Comparison of ENCODE assay signal across 17 cellular contexts in the genomic region with DNA sequence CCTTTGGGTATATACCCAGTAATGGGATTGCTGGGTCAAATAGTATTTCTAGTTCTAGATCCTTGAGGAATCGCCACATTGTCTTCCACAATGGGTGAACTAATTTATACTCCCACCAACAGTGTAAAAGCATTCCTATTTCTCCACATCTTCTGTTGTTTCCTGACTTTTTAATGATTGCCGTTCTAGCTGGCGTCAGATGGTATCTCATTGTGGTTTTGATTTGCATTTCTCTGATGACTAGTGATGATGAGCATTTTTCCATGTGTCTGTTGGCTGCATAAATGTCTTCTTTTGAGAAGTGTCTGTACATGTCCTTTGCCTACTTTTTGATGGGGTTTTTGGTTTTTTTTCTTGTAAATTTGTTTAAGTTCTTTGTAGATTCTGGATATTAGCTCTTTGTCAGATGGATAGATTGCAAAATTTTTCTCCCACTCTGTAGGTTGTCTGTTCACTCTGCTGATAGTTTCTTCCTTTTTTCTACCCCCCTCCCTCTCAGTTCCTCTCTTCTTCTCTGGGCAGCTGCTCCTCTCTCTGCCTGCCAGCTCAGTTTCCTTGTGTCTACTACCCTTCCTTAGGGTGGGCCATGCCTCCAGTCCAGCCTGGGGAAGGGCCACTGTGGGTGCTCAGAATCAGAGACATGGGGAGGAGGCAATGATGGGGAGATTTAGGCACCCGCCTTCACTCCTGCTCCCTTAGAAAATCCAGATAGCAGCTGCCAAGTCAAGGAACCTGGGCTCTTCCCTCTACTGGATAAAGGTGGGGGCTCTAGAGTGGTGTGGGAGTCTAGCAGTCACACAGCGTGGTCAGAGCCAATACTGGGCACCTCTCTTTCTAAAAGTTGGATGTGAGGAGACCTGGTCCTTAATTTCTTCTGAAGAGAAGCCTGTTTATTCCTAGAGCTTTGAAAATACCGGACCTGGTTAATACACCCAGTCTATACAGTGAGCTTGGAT. TPM values are rescaled to one million over a fixed set of nuclear protein-coding genes. Genes with fewer than 3 reads are reported as not detected.
DNase-seq lines count a peak whose midpoint lies in the region; ATAC-seq and TF ChIP-seq lines count a peak whose summit lies in the region.
"Not testable (repeated sequence)": the region's sequence is repeated elsewhere in the genome, so short reads cannot be mapped to it uniquely, and the experiment has no call there.
"Had no signal": no experiment of that assay in that cellular context is flagged by ENCODE, and none has a peak within 500 bp of the region (broad histone marks: within the 10 kb centered on the region; RNA-seq: fewer than 3 reads in every experiment).

No MANE protein-coding gene starts in this region.

- H3K27me3 Mint-ChIP-seq in activated CD4-positive, alpha-beta memory T cell treated with anti-CD3 and anti-CD28 coated beads for 36 hours, result peaks cover 46% of the 10 kb centered on the region

- peak overlapping the region; percentile 1 for H2AFZ ChIP-seq in osteoblast (ENCODE audit: low read length)

- H3K4me2 ChIP-seq in osteoblast (ENCODE audit: insufficient read depth, low read length), result peak overlapping the region; percentile 1

- intact Hi-C loops in activated CD4-positive, alpha-beta memory T cell treated with anti-CD3 and anti-CD28 coated beads for 36 hours (cut with micrococcal nuclease), result loop anchor here (2.0 to 5.0 kb wide), 2 partner anchors 70 to 77 kb away; no protein-coding TSS in a partner anchor
- intact Hi-C loops in upper lobe of right lung (cut with DNase I), result loop anchor here (10.0 kb wide), 1 partner anchor 100 kb away; no protein-coding TSS in a partner anchor

- not testable (repeated sequence) for H3K36me3 Mint-ChIP-seq in activated CD4-positive, alpha-beta memory T cell treated with anti-CD3 and anti-CD28 coated beads for 36 hours

- POLR2A ChIA-PET in activated CD4-positive, alpha-beta memory T cell treated with anti-CD3 and anti-CD28 coated beads for 36 hours (lab: Charles Lee), result not testable (repeated sequence)

- peak overlapping the region; percentile 92 for H3K27ac ChIP-seq in RWPE2 (ENCODE audit: poor library complexity, severe bottlenecking)
- H3K27ac ChIP-seq in foreskin keratinocyte, result peak overlapping the region; percentile 98
- peak overlapping the region; percentile 54 for H3K27ac ChIP-seq in osteoblast (ENCODE audit: low read depth, low read length)
- H3K27ac ChIP-seq in upper lobe of right lung, result not testable (repeated sequence)

- H3K36me3 ChIP-seq in RWPE2 (ENCODE audit: low read depth); osteoblast (ENCODE audit: insufficient read depth, low read length); upper lobe of right lung: not testable (repeated sequence)

- not testable (repeated sequence) for H3K4me3 ChIP-seq in RWPE2 (ENCODE audit: severe bottlenecking); osteoblast (ENCODE audit: insufficient read depth, low read length); upper lobe of right lung

- not testable (repeated sequence) for H3K4me3 Mint-ChIP-seq in activated CD4-positive, alpha-beta memory T cell treated with anti-CD3 and anti-CD28 coated beads for 36 hours

- not testable (repeated sequence) for H3K9me3 ChIP-seq in RWPE2 (ENCODE audit: severe bottlenecking); osteoblast (ENCODE audit: low read depth, low read length); upper lobe of right lung

- CTCF ChIA-PET in activated CD4-positive, alpha-beta memory T cell treated with anti-CD3 and anti-CD28 coated beads for 36 hours (lab: Charles Lee), result interaction anchor here (0.6 to 1.9 kb wide), 4 partner anchors 80 to 157 kb away, joined by 3 to 5 read pairs (median 4); no protein-coding TSS in a partner anchor

- peaks cover 20% of the 10 kb centered on the region for H3K4me1 Mint-ChIP-seq in activated CD4-positive, alpha-beta memory T cell treated with anti-CD3 and anti-CD28 coated beads for 36 hours (ENCODE audit: low read depth)

- not testable (repeated sequence) for H3K79me2 ChIP-seq in osteoblast (ENCODE audit: insufficient read depth, low read length)

- H3K9me3 Mint-ChIP-seq in activated CD4-positive, alpha-beta memory T cell treated with anti-CD3 and anti-CD28 coated beads for 36 hours, result not testable (repeated sequence)

- ATAC-seq in RWPE2 (ENCODE audit: low read depth); foreskin keratinocyte: not testable (repeated sequence)
- peak; percentile 51 for ATAC-seq in upper lobe of right lung

- H4K20me1 ChIP-seq in osteoblast (ENCODE audit: insufficient read depth, low read length), result not testable (repeated sequence)

- not testable (repeated sequence) for TF ChIP-seq CTCF in RWPE2 (IDR thresholded peaks at IDR 0.05; ENCODE audit: poor library complexity, severe bottlenecking); osteoblast (IDR thresholded peaks at IDR 0.05; ENCODE audit: extremely low read depth, low read depth, low read length); upper lobe of right lung (IDR thresholded peaks at IDR 0.05)
- TF ChIP-seq CTCF in foreskin keratinocyte (conservative IDR thresholded peaks at IDR 0.05), result peak; percentile 10

- peak overlapping the region; percentile 19 for H3K27ac Mint-ChIP-seq in activated CD4-positive, alpha-beta memory T cell treated with anti-CD3 and anti-CD28 coated beads for 36 hours

- H3K4me1 ChIP-seq in RWPE2 (ENCODE audit: insufficient read depth, poor library complexity, severe bottlenecking), result peaks cover 27% of the 10 kb centered on the region
- peaks cover 24% of the 10 kb centered on the region for H3K4me1 ChIP-seq in foreskin keratinocyte
- peaks cover 20% of the 10 kb centered on the region for H3K4me1 ChIP-seq in osteoblast (ENCODE audit: insufficient read depth, low read length)
- H3K4me1 ChIP-seq in upper lobe of right lung, result not testable (repeated sequence)

- not testable (repeated sequence) for H3K27me3 ChIP-seq in RWPE2 (ENCODE audit: insufficient read depth, poor library complexity, severe bottlenecking); foreskin keratinocyte
- peaks cover 27% of the 10 kb centered on the region for H3K27me3 ChIP-seq in osteoblast (ENCODE audit: insufficient read depth, low read length)
- peaks cover 18% of the 10 kb centered on the region for H3K27me3 ChIP-seq in upper lobe of right lung

- peak; percentile 58 for DNase-seq in EL
- peak; percentile 71 for DNase-seq in MV-4-11 (lab: John Stamatoyannopoulos, UW)
- not testable (repeated sequence) for DNase-seq in RWPE2 (ENCODE audit: low spot score); activated CD4-positive, alpha-beta memory T cell treated with anti-CD3 and anti-CD28 coated beads for 36 hours; osteoblast (ENCODE audit: insufficient read length, low spot score, missing footprints); upper lobe of right lung
- DNase-seq in astrocyte of the hippocampus (ENCODE audit: low read depth, low spot score), result peak; percentile 58
- peak; percentile 66 to 87 for DNase-seq in foreskin keratinocyte

RNA-seq across cellular contexts. Expression of a gene that starts 37.0 kb away (rescaled TPM):
- total RNA-seq in activated CD4-positive, alpha-beta memory T cell treated with anti-CD3 and anti-CD28 coated beads for 36 hours, result not detected
- total RNA-seq in foreskin keratinocyte (0.39 and 0.65 TPM in 2 replicates), osteoblast (not detected in 2 replicates), upper lobe of right lung (not detected)
- polyA plus RNA-seq in foreskin keratinocyte, result 0.30 and 0.81 TPM in 2 replicates
- total RNA-seq: activated CD4-positive, alpha-beta T cell treated with anti-CD3 and anti-CD28 coated beads, Interleukin-2, amount 10 ng/mL, durations not matched to agents 7 days and 5 days; cardiac muscle cell; CD4-positive, CD25-positive, alpha-beta regulatory T cell; myocyte; NCI-H460; SK-MEL-5; skeletal muscle tissue had no signal
- polyA plus RNA-seq: IgD-negative memory B cell had no signal

RNA-seq across cellular contexts. Expression of a gene that starts 44.5 kb away (rescaled TPM):
- total RNA-seq in activated CD4-positive, alpha-beta memory T cell treated with anti-CD3 and anti-CD28 coated beads for 36 hours, result not detected
- 0.71 and 0.75 TPM in 2 replicates for total RNA-seq in foreskin keratinocyte
- polyA plus RNA-seq in foreskin keratinocyte, result 0.52 and 1.6 TPM in 2 replicates
- not detected in 2 replicates for total RNA-seq in osteoblast
- total RNA-seq in upper lobe of right lung, result not detected
- total RNA-seq: activated CD4-positive, alpha-beta T cell treated with anti-CD3 and anti-CD28 coated beads, Interleukin-2, amount 10 ng/mL, durations not matched to agents 7 days and 5 days; cardiac muscle cell; CD4-positive, CD25-positive, alpha-beta regulatory T cell; myocyte; NCI-H460; SK-MEL-5; skeletal muscle tissue; suprapubic skin had no signal
- polyA plus RNA-seq: cardiac muscle cell; CD4-positive, CD25-positive, alpha-beta regulatory T cell; IgD-negative memory B cell had no signal
